ENCODE assay signal across 8 cellular contexts in genomic region chr12:120469450-120470149, GRCh38. TPM values are rescaled to one million over a fixed set of nuclear protein-coding genes. Genes with fewer than 3 reads are reported as not detected.
DNase-seq lines count a peak whose midpoint lies in the region; ATAC-seq and FAIRE-seq lines count a peak whose summit lies in the region.

Gene SRSF9 (minus strand): TSS chr12:120469748. CDS start chr12:120469609, 139 bp downstream.

- no peaks in the 10 kb centered on the region for H3K27me3 ChIP-seq in endocrine pancreas (ENCODE audit: control insufficient read depth, insufficient read depth, low read length)

- H3K36me3 ChIP-seq in endocrine pancreas (ENCODE audit: control insufficient read depth, insufficient read depth, low read length): peaks cover 3% of the 10 kb centered on the region

- peak; percentile 75 for ATAC-seq in GM21367 (IDR thresholded peaks at IDR 0.05; ENCODE audit: unreplicated experiment)

- peak within 1 kb of the TSS; percentile 54 for H3K4me3 ChIP-seq in endocrine pancreas (ENCODE audit: control insufficient read depth, insufficient read depth, low read length)

- no peaks in the 10 kb centered on the region for H3K9me3 ChIP-seq in endocrine pancreas (ENCODE audit: control insufficient read depth, low read length)

- no peak for FAIRE-seq in HTR-8/SVneo (lab: Jason Lieb, UNC)

- no peaks in the 10 kb centered on the region for H3K4me1 ChIP-seq in endocrine pancreas (ENCODE audit: control insufficient read depth, insufficient read depth, low read length)

- DNase-seq in COR-L47 (lab: John Stamatoyannopoulos, UW) (peak; percentile 96), HTR-8/SVneo (ENCODE audit: insufficient read length, low spot score) (peak; percentile 98), NOMO-1 treated with DMSO at 0.1 percent for 48 hours (lab: John Stamatoyannopoulos, UW; ENCODE audit: unreplicated experiment) (peak; percentile 95), mesenteric fat pad (ENCODE audit: low spot score) (peak; percentile 99)
- peak; percentile 93 to 95 (median 94) for DNase-seq in activated CD8-positive, alpha-beta memory T cell treated with anti-CD3 and anti-CD28 coated beads for 48 hours (ENCODE audit: low read depth in 2 of 3, low spot score in 2 of 3)
- DNase-seq in stimulated activated CD8-positive, alpha-beta memory T cell treated with anti-CD3 and anti-CD28 coated beads, Interleukin-15, amount 100 ng/mL, for 24 hours (ENCODE audit: low read depth): peak; percentile 97

- peak within 1 kb of the TSS; percentile 93 for H3K9ac ChIP-seq in endocrine pancreas (ENCODE audit: control insufficient read depth, insufficient read depth, low read length)

RNA-seq across cellular contexts. Expression of gene SRSF9, which starts in this region (rescaled TPM):
- total RNA-seq in mesenteric fat pad: 120 TPM

Comparison
In these comparisons a context has a peak if more than half of its experiments do, and no peak if none do; other contexts are left out.
1. Peak in every context shown above with its lines: DNase-seq, ATAC-seq and H3K4me3 ChIP-seq.